In the genomic region with DNA sequence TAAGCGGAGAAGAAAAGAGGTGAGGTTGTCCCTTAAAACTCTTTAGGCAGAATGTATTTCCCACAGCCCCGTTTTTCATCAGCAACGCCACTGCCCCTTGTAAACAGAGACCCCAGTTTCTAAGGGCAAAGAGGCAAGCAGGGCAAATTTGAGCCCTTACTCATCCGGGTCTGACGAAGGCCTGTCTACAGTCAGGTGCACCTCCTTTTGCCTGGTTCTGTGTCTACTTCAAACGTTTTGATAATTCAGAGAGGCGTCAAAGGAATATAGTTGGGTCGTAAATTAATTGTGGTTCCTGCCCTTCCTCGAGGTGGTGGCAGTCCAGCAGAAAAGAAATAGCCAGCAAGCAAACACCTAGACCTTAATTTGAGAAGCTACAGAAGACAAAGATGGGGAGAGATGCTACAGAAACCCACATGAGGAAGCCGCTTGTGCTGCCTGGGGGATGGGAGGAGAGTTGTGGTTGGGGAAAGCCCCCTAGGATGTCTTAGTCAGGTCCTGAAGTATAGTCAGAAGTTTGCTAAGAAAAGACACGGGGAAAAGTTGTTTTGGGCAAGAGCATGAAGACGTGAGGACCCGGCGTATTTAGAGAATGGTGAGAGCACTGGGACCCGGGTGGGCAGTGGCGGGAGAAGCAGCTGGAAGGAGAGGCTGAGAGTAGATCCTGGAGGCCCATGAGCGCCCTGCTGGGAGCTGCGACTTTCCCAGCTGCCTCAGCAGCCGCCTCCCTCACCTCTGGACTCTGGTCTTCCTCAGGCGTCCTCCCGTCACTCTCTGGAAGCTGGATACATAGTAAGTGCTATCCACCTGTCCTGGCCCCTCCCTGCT, we compare ENCODE assay signal across 8 cellular contexts. TPM values are rescaled to one million over a fixed set of nuclear protein-coding genes. Genes with fewer than 3 reads are reported as not detected.
DNase-seq lines count a peak whose midpoint lies in the region; TF ChIP-seq lines count a peak whose summit lies in the region.

No MANE protein-coding gene starts in this region.

- peak; percentile 58 for DNase-seq in A172 (ENCODE audit: low spot score)
- peak; percentile 80 for DNase-seq in activated T-cell treated with anti-CD3 and anti-CD28 coated beads for 24 hours (ENCODE audit: low read depth)
- DNase-seq in fibroblast of mammary gland (ENCODE audit: low read depth), result peak; percentile 54
- no peak for DNase-seq in smooth muscle cell (lab: John Stamatoyannopoulos, UW; ENCODE audit: unreplicated experiment)
- DNase-seq in DMS53 treated with DMSO at 0.1 percent for 48 hours (lab: John Stamatoyannopoulos, UW; ENCODE audit: unreplicated experiment), result no peak
- no peak for DNase-seq in NCI-H524 (lab: John Stamatoyannopoulos, UW)
- DNase-seq in SK-N-DZ (ENCODE audit: low spot score), result no peak

- peaks cover 13% of the 10 kb centered on the region for H3F3A ChIP-seq in smooth muscle cell (ENCODE audit: low read depth)

- H3K9ac ChIP-seq in KMS-11 (peak overlapping the region; percentile 64), smooth muscle cell (ENCODE audit: low read depth) (peak overlapping the region; percentile 97)

- H3K36me3 ChIP-seq in KMS-11 (ENCODE audit: insufficient read depth), result peaks cover 5% of the 10 kb centered on the region; the same call in 1 of the 2 replicates
- H3K36me3 ChIP-seq in smooth muscle cell (ENCODE audit: low read depth), result peaks cover 8% of the 10 kb centered on the region

- H3K4me2 ChIP-seq in KMS-11 (peak overlapping the region; percentile 83), smooth muscle cell (peak overlapping the region; percentile 99)

- 83% methylated on average over 20 of the region's 21 CpGs for WGBS in smooth muscle cell (ENCODE audit: low lambda C conversion rate)

- H3K4me3 ChIP-seq in KMS-11 (IDR thresholded peaks at IDR 0.05; ENCODE audit: insufficient read depth, low read depth, low read length), result no peak overlapping the region
- H3K4me3 ChIP-seq in fibroblast of mammary gland (ENCODE audit: control insufficient read depth, low read depth, low read length), result peak overlapping the region; percentile 80
- H3K4me3 ChIP-seq in smooth muscle cell, result peak overlapping the region; percentile 82

- H3K27me3 ChIP-seq in KMS-11 (ENCODE audit: insufficient read depth, low read depth) (no peaks in the 10 kb centered on the region), smooth muscle cell (ENCODE audit: low read depth) (no peaks in the 10 kb centered on the region)

- H2AFZ ChIP-seq in KMS-11 (ENCODE audit: low read depth), result 0 out of 2 replicates have a peak overlapping the region, but pooled peaks have one; percentile 23
- no peak overlapping the region for H2AFZ ChIP-seq in smooth muscle cell (ENCODE audit: low read depth)

- TF ChIP-seq CTCF in KMS-11 (conservative IDR thresholded peaks at IDR 0.05; ENCODE audit: low read depth, low read length) (no peak), fibroblast of mammary gland (conservative IDR thresholded peaks at IDR 0.05; ENCODE audit: control insufficient read depth, insufficient read depth, low read depth, low read length) (no peak), smooth muscle cell (IDR thresholded peaks at IDR 0.05; ENCODE audit: borderline replicate concordance, insufficient read depth, poor library complexity, severe bottlenecking) (no peak)

- peaks cover 43% of the 10 kb centered on the region for H3K79me2 ChIP-seq in KMS-11 (ENCODE audit: insufficient read depth, low read depth)
- peaks cover 41% of the 10 kb centered on the region for H3K79me2 ChIP-seq in smooth muscle cell (ENCODE audit: low read depth)

- peaks cover 45% of the 10 kb centered on the region for H3K4me1 ChIP-seq in KMS-11 (ENCODE audit: low read depth, poor library complexity, severe bottlenecking)
- peaks cover 13% of the 10 kb centered on the region for H3K4me1 ChIP-seq in smooth muscle cell (ENCODE audit: low read depth)

- no peaks in the 10 kb centered on the region; the same call in 1 of the 2 replicates for H4K20me1 ChIP-seq in KMS-11 (ENCODE audit: insufficient read depth)
- H4K20me1 ChIP-seq in smooth muscle cell (ENCODE audit: low read depth), result peaks cover 61% of the 10 kb centered on the region

- H3K27ac ChIP-seq in KMS-11 (peak overlapping the region; percentile 86), smooth muscle cell (ENCODE audit: low read depth) (peak overlapping the region; percentile 95)

- no peaks in the 10 kb centered on the region for H3K9me3 ChIP-seq in smooth muscle cell (replicated peaks; ENCODE audit: low read depth)

RNA-seq across cellular contexts. Expression of a gene that starts 2.4 kb away (rescaled TPM):
- total RNA-seq in A172 (2014; rRNA removed; shearing (Covaris generic)), result 16.0 and 24.9 TPM in 2 replicates
- total RNA-seq in smooth muscle cell, result 18.3 and 22.3 TPM in 2 replicates
- 21.9 and 25.0 TPM in 2 replicates for polyA plus RNA-seq in smooth muscle cell
- 21.6 and 21.9 TPM in 2 replicates for polyA plus RNA-seq in SK-N-DZ (2014; cell fraction: cytosol; rRNA removed)
- polyA plus RNA-seq in SK-N-DZ (2014; cell fraction: nucleus; rRNA removed), result 38.3 and 53.2 TPM in 2 replicates

RNA-seq across cellular contexts. Expression of a gene that starts 9.9 kb away (rescaled TPM):
- 9.1 and 13.7 TPM in 2 replicates for total RNA-seq in A172 (2014; rRNA removed; shearing (Covaris generic))
- total RNA-seq in smooth muscle cell, result 7.4 and 22.0 TPM in 2 replicates
- 16.7 and 26.1 TPM in 2 replicates for polyA plus RNA-seq in smooth muscle cell
- 11.3 and 11.7 TPM in 2 replicates for polyA plus RNA-seq in SK-N-DZ (2014; cell fraction: cytosol; rRNA removed)
- 57.9 and 107 TPM in 2 replicates for polyA plus RNA-seq in SK-N-DZ (2014; cell fraction: nucleus; rRNA removed)

RNA-seq across cellular contexts. Expression of a gene that starts 38.3 kb away (rescaled TPM):
- total RNA-seq in A172 (2014; rRNA removed; shearing (Covaris generic)), result 9.3 and 11.4 TPM in 2 replicates
- total RNA-seq in smooth muscle cell, result 9.0 and 16.2 TPM in 2 replicates
- 14.5 and 24.9 TPM in 2 replicates for polyA plus RNA-seq in smooth muscle cell
- polyA plus RNA-seq in SK-N-DZ (2014; cell fraction: cytosol; rRNA removed), result 1.5 and 2.9 TPM in 2 replicates
- 3.0 and 9.9 TPM in 2 replicates for polyA plus RNA-seq in SK-N-DZ (2014; cell fraction: nucleus; rRNA removed)

RNA-seq across cellular contexts. Expression of a gene that starts 50.4 kb away (rescaled TPM):
- total RNA-seq in A172 (2014; rRNA removed; shearing (Covaris generic)), result 11.7 and 16.6 TPM in 2 replicates
- 9.9 and 10.0 TPM in 2 replicates for total RNA-seq in smooth muscle cell
- 8.2 and 10.6 TPM in 2 replicates for polyA plus RNA-seq in smooth muscle cell
- polyA plus RNA-seq in SK-N-DZ (2014; cell fraction: cytosol; rRNA removed), result 17.3 and 17.5 TPM in 2 replicates
- polyA plus RNA-seq in SK-N-DZ (2014; cell fraction: nucleus; rRNA removed), result 13.5 and 17.8 TPM in 2 replicates

Comparison
In these comparisons a context has a peak if more than half of its experiments do, and no peak if none do; other contexts are left out.
1. DNase-seq: peak in A172 (single experiment), activated T-cell treated with anti-CD3 and anti-CD28 coated beads for 24 hours (single experiment) and fibroblast of mammary gland (single experiment); none in smooth muscle cell (single experiment), DMS53 treated with DMSO at 0.1 percent for 48 hours (single experiment), NCI-H524 (0 of 2) and SK-N-DZ (single experiment).